Comparison of ENCODE assay signal across 8 cellular contexts in the genomic region with DNA sequence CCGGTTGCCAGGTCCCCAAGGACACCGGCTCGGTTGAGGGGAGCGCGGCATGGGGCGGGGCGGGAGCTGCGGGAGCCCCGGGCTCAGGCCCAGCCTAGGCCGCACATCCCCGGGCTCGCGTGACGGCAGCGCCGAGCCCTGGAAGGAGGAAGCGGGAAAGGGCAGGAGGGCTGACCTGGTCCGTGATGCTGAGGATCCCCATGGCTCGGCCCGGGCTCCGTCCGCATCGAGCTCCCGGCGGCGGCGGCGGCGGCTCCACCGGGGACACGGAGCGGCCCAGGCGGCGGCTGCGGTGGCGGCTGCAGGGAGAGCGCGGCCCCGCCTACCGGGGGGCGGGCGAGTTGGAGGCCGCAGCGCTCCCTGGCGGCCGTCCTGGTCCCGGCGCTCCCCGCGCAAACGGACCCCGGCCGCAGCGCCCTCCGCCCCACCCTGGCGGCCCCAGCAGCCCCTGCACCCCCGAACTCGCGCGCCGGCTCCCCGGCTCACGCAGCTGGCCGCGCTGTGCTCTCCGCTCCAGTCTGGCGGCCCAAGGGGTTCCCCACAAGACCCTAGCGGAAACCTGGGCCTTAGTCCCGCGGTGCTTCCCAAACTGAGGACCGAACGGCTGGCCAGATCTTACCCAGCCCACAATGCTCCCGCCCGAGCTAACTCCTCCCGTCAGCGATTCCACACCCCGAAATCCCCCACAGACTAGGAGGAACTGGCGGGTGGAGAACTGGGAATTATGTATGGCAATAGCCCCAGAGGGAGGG. TPM values are rescaled to one million over a fixed set of nuclear protein-coding genes. Genes with fewer than 3 reads are reported as not detected.
A peak's percentile ranks its signal among the peaks of the same experiment; 100 is the strongest.
DNase-seq lines count a peak whose midpoint lies in the region; ATAC-seq and TF ChIP-seq lines count a peak whose summit lies in the region.

A gene (minus strand): TSS at position 317 of the 752 bp plus-strand sequence. CDS start 115 bp downstream, at position 202.

- DNase-seq in Caki2 (ENCODE audit: low read depth) (peak; percentile 83), HS-27A (ENCODE audit: low read depth) (peak; percentile 41), NOMO-1 treated with dmso at 0.1 percent for 144 hours (lab: John Stamatoyannopoulos, UW; ENCODE audit: unreplicated experiment) (peak; percentile 61), epithelial cell of esophagus (ENCODE audit: low read depth) (peak; percentile 76), mucosa of descending colon (peak; percentile 80 to 86 (median 84))
- peak; percentile 90 for DNase-seq in activated CD8-positive, alpha-beta memory T cell treated with anti-CD3 and anti-CD28 coated beads, Interleukin-2, amount 50 U/mL, for 48 hours
- peak; percentile 56 to 63 for DNase-seq in stimulated activated CD8-positive, alpha-beta memory T cell treated with anti-CD3 and anti-CD28 coated beads, Interleukin-4, amount 100 ng/mL, for 1 hour (ENCODE audit: low read depth in 2 of 2, low spot score in 1 of 2)

- H3K4me1 ChIP-seq in mucosa of descending colon (ENCODE audit: low read depth) = peaks cover 19% of the 10 kb centered on the region

- intact Hi-C loops in mucosa of descending colon (cut with DNase I, micrococcal nuclease) = no loop called here

- no peak for TF ChIP-seq CTCF in epithelial cell of esophagus (IDR thresholded peaks at IDR 0.05; ENCODE audit: insufficient read depth, low read depth, low read length, missing control alignments)
- peak; percentile 89 for TF ChIP-seq CTCF in mucosa of descending colon (IDR thresholded peaks at IDR 0.05)

- peak within 1 kb of the TSS; percentile 76 for H3K4me3 ChIP-seq in epithelial cell of esophagus (ENCODE audit: low read length)
- H3K4me3 ChIP-seq in mucosa of descending colon = peak within 1 kb of the TSS; percentile 69

- H3K9me3 ChIP-seq in mucosa of descending colon = no peaks in the 10 kb centered on the region

- in situ Hi-C loops in Caki2 (cut with HindIII; ENCODE audit: low pct_unique_long_range_greater_than_20kb, low sequenced_read_pairs) = no loop called here

- H3K36me3 ChIP-seq in mucosa of descending colon (ENCODE audit: low read depth) = peaks cover 4% of the 10 kb centered on the region

- ATAC-seq in GM19467 (IDR thresholded peaks at IDR 0.05; ENCODE audit: unreplicated experiment) (peak; percentile 90), mucosa of descending colon (peak; percentile 99)

RNA-seq across cellular contexts. Expression of the gene that starts here (rescaled TPM):
- total RNA-seq in Caki2 (2014; rRNA removed; shearing (Covaris generic); ENCODE audit: low replicate concordance) = 15.1 and 15.7 TPM in 2 replicates
- total RNA-seq in mucosa of descending colon = 10 to 100 TPM; 35.6 to 53.8 (median 43.1) TPM

Comparison
In these comparisons a context has a peak if more than half of its experiments do, and no peak if none do; other contexts are left out.
1. Peak in every context shown above with its lines: DNase-seq, ATAC-seq and H3K4me3 ChIP-seq.